Comparison of ENCODE assay signal across 7 cellular contexts in the genomic region with DNA sequence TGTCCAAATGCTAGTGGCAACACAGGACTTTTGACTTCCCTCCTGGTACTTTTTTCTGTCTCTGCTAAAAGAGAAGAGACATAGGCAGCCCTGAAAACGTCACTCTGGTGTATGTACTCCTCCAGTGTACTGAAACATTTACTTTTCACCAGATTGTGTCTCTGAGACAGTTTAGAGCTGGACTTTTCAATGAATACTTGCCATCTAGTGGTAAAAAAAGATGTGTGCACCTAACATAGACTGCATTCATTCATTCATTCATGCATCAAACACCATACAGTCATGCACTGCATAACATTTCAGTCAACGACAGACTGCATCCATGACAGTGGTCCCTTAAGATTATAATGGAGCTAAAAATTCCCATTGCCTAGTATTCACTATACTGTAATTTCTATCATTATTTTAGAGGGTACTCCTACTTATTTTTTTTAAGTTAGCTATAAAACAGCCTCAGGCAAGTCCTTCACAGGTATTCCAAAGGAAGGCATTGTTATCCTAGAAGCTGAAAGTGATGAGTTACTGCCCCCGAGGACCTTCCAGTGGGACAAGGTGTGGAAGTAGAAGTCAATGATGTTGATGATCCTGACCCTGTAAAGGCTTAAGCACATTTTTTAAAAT.
DNase-seq lines count a peak whose midpoint lies in the region; ATAC-seq and TF ChIP-seq lines count a peak whose summit lies in the region.

No MANE protein-coding gene starts in this region.

- POLR2A ChIA-PET in HEK293 (lab: Yijun Ruan, JAX) = no interaction called here

- H3K4me3 ChIP-seq in HEK293 (ENCODE audit: low read depth, low read length) = no peak overlapping the region
- no peak overlapping the region for H3K4me3 ChIP-seq in Peyer's patch
- H3K4me3 ChIP-seq in osteoblast (ENCODE audit: insufficient read depth, low read length) = no peak overlapping the region

- H3K27me3 ChIP-seq in Peyer's patch (no peaks in the 10 kb centered on the region), osteoblast (ENCODE audit: insufficient read depth, low read length) (no peaks in the 10 kb centered on the region)

- TF ChIP-seq CTCF in HEK293 (tag by site-specific recombination; IDR thresholded peaks at IDR 0.05) = no peak
- TF ChIP-seq CTCF in Peyer's patch (IDR thresholded peaks at IDR 0.05) = peak in 5 of 6 experiments; percentile 40 to 89 (median 77)
- TF ChIP-seq CTCF in osteoblast (IDR thresholded peaks at IDR 0.05; ENCODE audit: extremely low read depth, low read depth, low read length) = peak; percentile 60

- H3K4me1 ChIP-seq in HEK293 (ENCODE audit: control insufficient read depth, insufficient read depth, low read length) (no peaks in the 10 kb centered on the region), Peyer's patch (no peaks in the 10 kb centered on the region), osteoblast (ENCODE audit: insufficient read depth, low read length) (no peaks in the 10 kb centered on the region)

- CTCF ChIA-PET in HEK293 (lab: Yijun Ruan, JAX) = interaction anchor here (0.6 to 4.2 kb wide), 28 partner anchors 9 to 376 kb away, joined by 3 to 68 read pairs (median 3); partner anchors contain the start of gene SPON1

- ATAC-seq in esophagus mucosa = peak; percentile 75

- no peak overlapping the region for H2AFZ ChIP-seq in osteoblast (ENCODE audit: low read length)

- DNase-seq in Daoy (ENCODE audit: low read depth) (peak; percentile 15), Peyer's patch (no peak), osteoblast (ENCODE audit: insufficient read length, low spot score, missing footprints) (no peak)
- no peak for DNase-seq in stimulated activated CD8-positive, alpha-beta memory T cell treated with anti-CD3 and anti-CD28 coated beads, Interleukin-4, amount 100 ng/mL, for 48 hours
- DNase-seq in activated CD4-positive, alpha-beta T cell treated with anti-CD3 and anti-CD28 coated beads for 1 hour = no peak

- H3K9me3 ChIP-seq in HEK293 (ENCODE audit: control insufficient read depth, insufficient read depth, low read depth, low read length) (no peaks in the 10 kb centered on the region), Peyer's patch (peaks cover 0 to 7% (median 1%) of the 10 kb centered on the region in 4 donors), osteoblast (ENCODE audit: low read depth, low read length) (no peaks in the 10 kb centered on the region)

- no peaks in the 10 kb centered on the region for H3K79me2 ChIP-seq in osteoblast (ENCODE audit: insufficient read depth, low read length)

- no peak for TF ChIP-seq POLR2A in Peyer's patch (IDR thresholded peaks at IDR 0.05)

- H3K4me2 ChIP-seq in osteoblast (ENCODE audit: insufficient read depth, low read length) = no peak overlapping the region

- H3K36me3 ChIP-seq in HEK293 (ENCODE audit: control insufficient read depth in 2 of 2, insufficient read depth in 1 of 2, low read length in 2 of 2) (no peaks in the 10 kb centered on the region), Peyer's patch (peaks cover 0 to under 1% (median 0%) of the 10 kb centered on the region in 3 donors), osteoblast (ENCODE audit: insufficient read depth, low read length) (no peaks in the 10 kb centered on the region)

- H4K20me1 ChIP-seq in osteoblast (ENCODE audit: insufficient read depth, low read length) = no peaks in the 10 kb centered on the region

- H3K27ac ChIP-seq in HEK293 (ENCODE audit: extremely low read depth, low read depth, low read length) = no peak overlapping the region
- no peak overlapping the region for H3K27ac ChIP-seq in Peyer's patch
- H3K27ac ChIP-seq in osteoblast (ENCODE audit: low read depth, low read length) = no peak overlapping the region

TF ChIP-seq in HEK293, 187 proteins besides CTCF, POLR2A, EP300 and RAD21:
- TF ChIP-seq ZNF626 (tag by site-specific recombination; IDR thresholded peaks at IDR 0.05) = no peak
- no peak for TF ChIP-seq ZBTB17 (tag by site-specific recombination; IDR thresholded peaks at IDR 0.05)
- TF ChIP-seq ZNF654 (tag by site-specific recombination; IDR thresholded peaks at IDR 0.05; ENCODE audit: low read depth) = peak; percentile 74
- TF ChIP-seq, protein P1, sequence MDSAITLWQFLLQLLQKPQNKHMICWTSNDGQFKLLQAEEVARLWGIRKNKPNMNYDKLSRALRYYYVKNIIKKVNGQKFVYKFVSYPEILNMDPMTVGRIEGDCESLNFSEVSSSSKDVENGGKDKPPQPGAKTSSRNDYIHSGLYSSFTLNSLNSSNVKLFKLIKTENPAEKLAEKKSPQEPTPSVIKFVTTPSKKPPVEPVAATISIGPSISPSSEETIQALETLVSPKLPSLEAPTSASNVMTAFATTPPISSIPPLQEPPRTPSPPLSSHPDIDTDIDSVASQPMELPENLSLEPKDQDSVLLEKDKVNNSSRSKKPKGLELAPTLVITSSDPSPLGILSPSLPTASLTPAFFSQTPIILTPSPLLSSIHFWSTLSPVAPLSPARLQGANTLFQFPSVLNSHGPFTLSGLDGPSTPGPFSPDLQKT (IDR thresholded peaks at IDR 0.05; ENCODE audit: borderline replicate concordance, low read depth, low read length) = no peak
- no peak for TF ChIP-seq ZNF529 (tag by site-specific recombination; IDR thresholded peaks at IDR 0.05; ENCODE audit: insufficient replicate concordance)
- no peak for TF ChIP-seq ZNF837 (tag by site-specific recombination; IDR thresholded peaks at IDR 0.05)
- TF ChIP-seq, protein P2, sequence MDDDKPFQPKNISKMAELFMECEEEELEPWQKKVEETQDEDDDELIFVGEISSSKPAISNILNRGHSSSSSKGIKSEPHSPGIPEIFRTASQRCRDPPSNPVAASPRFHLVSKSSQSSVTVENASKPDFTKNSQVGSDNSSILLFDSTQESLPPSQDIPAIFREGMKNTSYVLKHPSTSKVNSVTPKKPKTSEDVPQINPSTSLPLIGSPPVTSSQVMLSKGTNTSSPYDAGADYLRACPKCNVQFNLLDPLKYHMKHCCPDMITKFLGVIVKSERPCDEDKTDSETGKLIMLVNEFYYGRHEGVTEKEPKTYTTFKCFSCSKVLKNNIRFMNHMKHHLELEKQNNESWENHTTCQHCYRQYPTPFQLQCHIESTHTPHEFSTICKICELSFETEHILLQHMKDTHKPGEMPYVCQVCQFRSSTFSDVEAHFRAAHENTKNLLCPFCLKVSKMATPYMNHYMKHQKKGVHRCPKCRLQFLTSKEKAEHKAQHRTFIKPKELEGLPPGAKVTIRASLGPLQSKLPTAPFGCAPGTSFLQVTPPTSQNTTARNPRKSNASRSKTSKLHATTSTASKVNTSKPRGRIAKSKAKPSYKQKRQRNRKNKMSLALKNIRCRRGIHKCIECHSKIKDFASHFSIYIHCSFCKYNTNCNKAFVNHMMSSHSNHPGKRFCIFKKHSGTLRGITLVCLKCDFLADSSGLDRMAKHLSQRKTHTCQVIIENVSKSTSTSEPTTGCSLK (tag by site-specific recombination; IDR thresholded peaks at IDR 0.05) = no peak
- TF ChIP-seq ZNF394 (tag by site-specific recombination; IDR thresholded peaks at IDR 0.05; ENCODE audit: borderline replicate concordance) = no peak
- TF ChIP-seq ZNF350 (tag by site-specific recombination; IDR thresholded peaks at IDR 0.05) = no peak
- no peak for TF ChIP-seq SP7 (tag by site-specific recombination; IDR thresholded peaks at IDR 0.05)
- TF ChIP-seq ZNF24 (tag by site-specific recombination; IDR thresholded peaks at IDR 0.05) = peak; percentile 69; the same call in 1 of the 2 replicates
- no peak for TF ChIP-seq BCL11A (tag by site-specific recombination; IDR thresholded peaks at IDR 0.05; ENCODE audit: low read depth)
- no peak for TF ChIP-seq KLF7 (tag by site-specific recombination; IDR thresholded peaks at IDR 0.05; ENCODE audit: borderline replicate concordance)
- TF ChIP-seq ZBTB11 (tag by site-specific recombination; conservative IDR thresholded peaks at IDR 0.05; ENCODE audit: low read depth) = no peak
- TF ChIP-seq ZSCAN23 (tag by site-specific recombination; IDR thresholded peaks at IDR 0.05) = no peak
- TF ChIP-seq, protein P3, sequence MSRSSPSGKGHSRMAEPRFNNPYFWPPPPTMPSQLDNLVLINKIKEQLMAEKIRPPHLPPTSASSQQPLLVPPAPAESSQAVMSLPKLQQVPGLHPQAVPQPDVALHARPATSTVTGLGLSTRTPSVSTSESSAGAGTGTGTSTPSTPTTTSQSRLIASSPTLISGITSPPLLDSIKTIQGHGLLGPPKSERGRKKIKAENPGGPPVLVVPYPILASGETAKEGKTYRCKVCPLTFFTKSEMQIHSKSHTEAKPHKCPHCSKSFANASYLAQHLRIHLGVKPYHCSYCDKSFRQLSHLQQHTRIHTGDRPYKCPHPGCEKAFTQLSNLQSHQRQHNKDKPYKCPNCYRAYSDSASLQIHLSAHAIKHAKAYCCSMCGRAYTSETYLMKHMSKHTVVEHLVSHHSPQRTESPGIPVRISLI (tag by site-specific recombination; IDR thresholded peaks at IDR 0.05) = no peak
